1 cellular context compared by ENCODE assay signal in the genomic region with DNA sequence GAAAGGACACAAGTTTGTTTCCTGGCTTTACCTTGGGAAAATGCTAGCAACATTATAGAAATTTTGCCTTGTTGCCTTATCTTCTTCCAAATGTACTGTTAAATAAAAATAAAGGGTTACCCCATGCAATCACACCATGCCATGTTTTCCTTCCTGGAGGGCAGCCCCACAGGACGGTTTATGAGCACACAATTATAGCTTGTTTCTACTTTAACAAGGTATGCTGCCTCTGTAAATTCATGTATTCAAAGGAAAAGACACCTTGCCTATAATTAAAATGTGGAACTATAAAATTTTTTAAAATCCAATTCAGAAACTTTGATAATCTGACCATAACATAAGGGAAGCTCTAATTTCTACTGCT.
TF ChIP-seq lines count a peak whose summit lies in the region.

No MANE protein-coding gene starts in this region.

TF ChIP-seq in WTC11, 78 proteins besides CTCF, POLR2A, EP300 and RAD21 (continued from another document):
- TF ChIP-seq NFYB (CRISPR knock-in tag; conservative IDR thresholded peaks at IDR 0.05; ENCODE audit: low read depth) (no peak), TEAD4 (CRISPR knock-in tag; IDR thresholded peaks at IDR 0.05) (no peak), ZNF138 (CRISPR knock-in tag; conservative IDR thresholded peaks at IDR 0.05) (no peak), ZNF317 (CRISPR knock-in tag; IDR thresholded peaks at IDR 0.05; ENCODE audit: borderline replicate concordance, low read depth) (no peak), HMGA2 (CRISPR knock-in tag; IDR thresholded peaks at IDR 0.05) (no peak), ZNF263 (CRISPR knock-in tag; IDR thresholded peaks at IDR 0.05; ENCODE audit: low read depth) (no peak), ZNF121 (CRISPR knock-in tag; IDR thresholded peaks at IDR 0.05) (no peak), ZNF671 (CRISPR knock-in tag; IDR thresholded peaks at IDR 0.05) (no peak)
- TF ChIP-seq, protein P1, sequence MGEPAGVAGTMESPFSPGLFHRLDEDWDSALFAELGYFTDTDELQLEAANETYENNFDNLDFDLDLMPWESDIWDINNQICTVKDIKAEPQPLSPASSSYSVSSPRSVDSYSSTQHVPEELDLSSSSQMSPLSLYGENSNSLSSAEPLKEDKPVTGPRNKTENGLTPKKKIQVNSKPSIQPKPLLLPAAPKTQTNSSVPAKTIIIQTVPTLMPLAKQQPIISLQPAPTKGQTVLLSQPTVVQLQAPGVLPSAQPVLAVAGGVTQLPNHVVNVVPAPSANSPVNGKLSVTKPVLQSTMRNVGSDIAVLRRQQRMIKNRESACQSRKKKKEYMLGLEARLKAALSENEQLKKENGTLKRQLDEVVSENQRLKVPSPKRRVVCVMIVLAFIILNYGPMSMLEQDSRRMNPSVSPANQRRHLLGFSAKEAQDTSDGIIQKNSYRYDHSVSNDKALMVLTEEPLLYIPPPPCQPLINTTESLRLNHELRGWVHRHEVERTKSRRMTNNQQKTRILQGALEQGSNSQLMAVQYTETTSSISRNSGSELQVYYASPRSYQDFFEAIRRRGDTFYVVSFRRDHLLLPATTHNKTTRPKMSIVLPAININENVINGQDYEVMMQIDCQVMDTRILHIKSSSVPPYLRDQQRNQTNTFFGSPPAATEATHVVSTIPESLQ (CRISPR knock-in tag; IDR thresholded peaks at IDR 0.05): no peak
- TF ChIP-seq, protein P2, sequence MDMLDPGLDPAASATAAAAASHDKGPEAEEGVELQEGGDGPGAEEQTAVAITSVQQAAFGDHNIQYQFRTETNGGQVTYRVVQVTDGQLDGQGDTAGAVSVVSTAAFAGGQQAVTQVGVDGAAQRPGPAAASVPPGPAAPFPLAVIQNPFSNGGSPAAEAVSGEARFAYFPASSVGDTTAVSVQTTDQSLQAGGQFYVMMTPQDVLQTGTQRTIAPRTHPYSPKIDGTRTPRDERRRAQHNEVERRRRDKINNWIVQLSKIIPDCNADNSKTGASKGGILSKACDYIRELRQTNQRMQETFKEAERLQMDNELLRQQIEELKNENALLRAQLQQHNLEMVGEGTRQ (CRISPR knock-in tag; IDR thresholded peaks at IDR 0.05): no peak
- TF ChIP-seq, protein P3, sequence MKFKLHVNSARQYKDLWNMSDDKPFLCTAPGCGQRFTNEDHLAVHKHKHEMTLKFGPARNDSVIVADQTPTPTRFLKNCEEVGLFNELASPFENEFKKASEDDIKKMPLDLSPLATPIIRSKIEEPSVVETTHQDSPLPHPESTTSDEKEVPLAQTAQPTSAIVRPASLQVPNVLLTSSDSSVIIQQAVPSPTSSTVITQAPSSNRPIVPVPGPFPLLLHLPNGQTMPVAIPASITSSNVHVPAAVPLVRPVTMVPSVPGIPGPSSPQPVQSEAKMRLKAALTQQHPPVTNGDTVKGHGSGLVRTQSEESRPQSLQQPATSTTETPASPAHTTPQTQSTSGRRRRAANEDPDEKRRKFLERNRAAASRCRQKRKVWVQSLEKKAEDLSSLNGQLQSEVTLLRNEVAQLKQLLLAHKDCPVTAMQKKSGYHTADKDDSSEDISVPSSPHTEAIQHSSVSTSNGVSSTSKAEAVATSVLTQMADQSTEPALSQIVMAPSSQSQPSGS (CRISPR knock-in tag; IDR thresholded peaks at IDR 0.05; ENCODE audit: borderline replicate concordance, low read depth): no peak
- TF ChIP-seq, protein P4, sequence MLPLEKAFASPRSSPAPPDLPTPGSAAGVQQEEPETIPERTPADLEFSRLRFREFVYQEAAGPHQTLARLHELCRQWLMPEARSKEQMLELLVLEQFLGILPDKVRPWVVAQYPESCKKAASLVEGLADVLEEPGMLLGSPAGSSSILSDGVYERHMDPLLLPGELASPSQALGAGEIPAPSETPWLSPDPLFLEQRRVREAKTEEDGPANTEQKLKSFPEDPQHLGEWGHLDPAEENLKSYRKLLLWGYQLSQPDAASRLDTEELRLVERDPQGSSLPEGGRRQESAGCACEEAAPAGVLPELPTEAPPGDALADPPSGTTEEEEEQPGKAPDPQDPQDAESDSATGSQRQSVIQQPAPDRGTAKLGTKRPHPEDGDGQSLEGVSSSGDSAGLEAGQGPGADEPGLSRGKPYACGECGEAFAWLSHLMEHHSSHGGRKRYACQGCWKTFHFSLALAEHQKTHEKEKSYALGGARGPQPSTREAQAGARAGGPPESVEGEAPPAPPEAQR (CRISPR knock-in tag; IDR thresholded peaks at IDR 0.05): no peak
- TF ChIP-seq, protein P5, sequence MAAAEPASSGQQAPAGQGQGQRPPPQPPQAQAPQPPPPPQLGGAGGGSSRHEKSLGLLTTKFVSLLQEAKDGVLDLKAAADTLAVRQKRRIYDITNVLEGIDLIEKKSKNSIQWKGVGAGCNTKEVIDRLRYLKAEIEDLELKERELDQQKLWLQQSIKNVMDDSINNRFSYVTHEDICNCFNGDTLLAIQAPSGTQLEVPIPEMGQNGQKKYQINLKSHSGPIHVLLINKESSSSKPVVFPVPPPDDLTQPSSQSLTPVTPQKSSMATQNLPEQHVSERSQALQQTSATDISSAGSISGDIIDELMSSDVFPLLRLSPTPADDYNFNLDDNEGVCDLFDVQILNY (CRISPR knock-in tag; IDR thresholded peaks at IDR 0.05): no peak
TF ChIP-seq in WTC11: peak in this region for 0.
